ENCODE assay signal across 1 cellular context in genomic region chr12:76666272-76666845, GRCh38.
TF ChIP-seq lines count a peak whose summit lies in the region.

No MANE protein-coding gene starts in this region.

TF ChIP-seq in HepG2, 621 proteins besides CTCF, POLR2A, EP300 and RAD21 (continued from another document):
- TF ChIP-seq, protein P1, sequence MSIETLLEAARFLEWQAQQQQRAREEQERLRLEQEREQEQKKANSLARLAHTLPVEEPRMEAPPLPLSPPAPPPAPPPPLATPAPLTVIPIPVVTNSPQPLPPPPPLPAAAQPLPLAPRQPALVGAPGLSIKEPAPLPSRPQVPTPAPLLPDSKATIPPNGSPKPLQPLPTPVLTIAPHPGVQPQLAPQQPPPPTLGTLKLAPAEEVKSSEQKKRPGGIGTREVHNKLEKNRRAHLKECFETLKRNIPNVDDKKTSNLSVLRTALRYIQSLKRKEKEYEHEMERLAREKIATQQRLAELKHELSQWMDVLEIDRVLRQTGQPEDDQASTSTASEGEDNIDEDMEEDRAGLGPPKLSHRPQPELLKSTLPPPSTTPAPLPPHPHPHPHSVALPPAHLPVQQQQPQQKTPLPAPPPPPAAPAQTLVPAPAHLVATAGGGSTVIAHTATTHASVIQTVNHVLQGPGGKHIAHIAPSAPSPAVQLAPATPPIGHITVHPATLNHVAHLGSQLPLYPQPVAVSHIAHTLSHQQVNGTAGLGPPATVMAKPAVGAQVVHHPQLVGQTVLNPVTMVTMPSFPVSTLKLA (IDR thresholded peaks at IDR 0.05) = no peak
- TF ChIP-seq BRD4 (CRISPR knock-in tag; IDR thresholded peaks at IDR 0.05) = no peak
- TF ChIP-seq, protein P2, sequence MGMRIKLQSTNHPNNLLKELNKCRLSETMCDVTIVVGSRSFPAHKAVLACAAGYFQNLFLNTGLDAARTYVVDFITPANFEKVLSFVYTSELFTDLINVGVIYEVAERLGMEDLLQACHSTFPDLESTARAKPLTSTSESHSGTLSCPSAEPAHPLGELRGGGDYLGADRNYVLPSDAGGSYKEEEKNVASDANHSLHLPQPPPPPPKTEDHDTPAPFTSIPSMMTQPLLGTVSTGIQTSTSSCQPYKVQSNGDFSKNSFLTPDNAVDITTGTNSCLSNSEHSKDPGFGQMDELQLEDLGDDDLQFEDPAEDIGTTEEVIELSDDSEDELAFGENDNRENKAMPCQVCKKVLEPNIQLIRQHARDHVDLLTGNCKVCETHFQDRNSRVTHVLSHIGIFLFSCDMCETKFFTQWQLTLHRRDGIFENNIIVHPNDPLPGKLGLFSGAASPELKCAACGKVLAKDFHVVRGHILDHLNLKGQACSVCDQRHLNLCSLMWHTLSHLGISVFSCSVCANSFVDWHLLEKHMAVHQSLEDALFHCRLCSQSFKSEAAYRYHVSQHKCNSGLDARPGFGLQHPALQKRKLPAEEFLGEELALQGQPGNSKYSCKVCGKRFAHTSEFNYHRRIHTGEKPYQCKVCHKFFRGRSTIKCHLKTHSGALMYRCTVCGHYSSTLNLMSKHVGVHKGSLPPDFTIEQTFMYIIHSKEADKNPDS (CRISPR knock-in tag; IDR thresholded peaks at IDR 0.05) = no peak
